Comparison of ENCODE assay signal across 30 cellular contexts in genomic region chr12:63961543-63961942, GRCh38.
"Had no signal": no experiment of that assay in that cellular context is flagged by ENCODE, and none has a peak within 500 bp of the region (broad histone marks: within the 10 kb centered on the region; RNA-seq: fewer than 3 reads in every experiment).

No MANE protein-coding gene starts in this region.

- ATAC-seq: activated CD8-positive, alpha-beta T cell treated with anti-CD3 and anti-CD28 coated beads, Interleukin-2, amount 10 ng/mL, durations not matched to agents 7 days and 5 days; activated naive CD4-positive, alpha-beta T cell treated with anti-CD3 and anti-CD28 coated beads, Interleukin-2, amount 50 U/mL, for 72 hours; body of pancreas had no signal

- H3K4me3 Mint-ChIP-seq: activated CD4-positive, alpha-beta T cell treated with anti-CD3 and anti-CD28 coated beads, Interleukin-2, amount 10 ng/mL, durations not matched to agents 24 days and 14 days; activated CD8-positive, alpha-beta T cell treated with anti-CD3 and anti-CD28 coated beads, Interleukin-2, amount 10 ng/mL, durations not matched to agents 7 days and 5 days; activated naive CD4-positive, alpha-beta T cell treated with anti-CD3 and anti-CD28 coated beads for 36 hours; activated T-cell treated with anti-CD3 and anti-CD28 coated beads, Interleukin-2, amount 50 U/mL, for 24 hours; T-helper 1 cell treated with Interleukin-12 subunit alpha and Interleukin-12 subunit beta and Interleukin-4 antibody, amounts not matched to agents 30 μg/mL and 1 μg/mL, for 36 hours; T-helper 2 cell treated with Interferon-gamma antibody and Interleukin-4, amounts not matched to agents 5 μg/mL and 100 μg/mL, for 36 hours had no signal

- H3K9ac ChIP-seq: SK-N-SH had no signal

- H3K4me1 ChIP-seq: breast epithelium had no signal

- H3K4me2 ChIP-seq: SK-N-SH had no signal

- DNase-seq: activated CD4-positive, alpha-beta T cell treated with anti-CD3 and anti-CD28 coated beads, Interleukin-2, amount 10 ng/mL, durations not matched to agents 24 days and 14 days; activated CD4-positive, alpha-beta T cell treated with anti-CD3 and anti-CD28 coated beads, Interleukin-2, amount 50 U/mL, for 4 hours; activated CD8-positive, alpha-beta T cell treated with anti-CD3 and anti-CD28 coated beads, Interleukin-2, amount 10 ng/mL, durations not matched to agents 7 days and 5 days; activated gamma-delta T cell treated with Interleukin-2 at 50 U/mL for 16 hours; activated naive CD4-positive, alpha-beta T cell treated with anti-CD3 and anti-CD28 coated beads for 36 hours; activated T-cell treated with anti-CD3 and anti-CD28 coated beads, Interleukin-2, amount 50 U/mL, for 24 hours; adrenal gland; body of pancreas; Karpas-422; NCI-H1048; NCI-H1105 treated with DMSO at 0.1 percent for 48 hours; NCI-H1436; NCI-H1694; NCI-H1930; NCI-H2081 treated with DMSO at 0.1 percent for 48 hours; NCI-H226; NCI-H446 treated with DMSO at 0.1 percent for 48 hours; NCI-H524; NCI-H69; NCI-H82; SHP77 treated with DMSO at 0.1 percent for 48 hours; SK-N-SH had no signal

- H3K36me3 ChIP-seq: adrenal gland, breast epithelium had no signal

- FAIRE-seq: astrocyte, TTC549 had no signal

- H3K4me1 Mint-ChIP-seq: activated CD4-positive, alpha-beta T cell treated with anti-CD3 and anti-CD28 coated beads, Interleukin-2, amount 10 ng/mL, durations not matched to agents 24 days and 14 days had no signal

- H3K27ac Mint-ChIP-seq: activated CD4-positive, alpha-beta T cell treated with anti-CD3 and anti-CD28 coated beads, Interleukin-2, amount 10 ng/mL, durations not matched to agents 24 days and 14 days; activated CD8-positive, alpha-beta T cell treated with anti-CD3 and anti-CD28 coated beads, Interleukin-2, amount 10 ng/mL, durations not matched to agents 7 days and 5 days; activated naive CD4-positive, alpha-beta T cell treated with anti-CD3 and anti-CD28 coated beads for 36 hours; activated naive CD4-positive, alpha-beta T cell treated with anti-CD3 and anti-CD28 coated beads, Interleukin-2, amount 50 U/mL, for 72 hours; activated T-cell treated with anti-CD3 and anti-CD28 coated beads, Interleukin-2, amount 50 U/mL, for 24 hours; activated T-helper 2 cell treated with anti-CD3 and anti-CD28 coated beads, Interferon-gamma antibody, Interleukin-2, Interleukin-4, amounts not matched to agents 10 μg/mL and 5 μg/mL and 100 μg/mL, durations not matched to agents 14 hours and 24 hours and 36 hours; T-helper 1 cell treated with Interleukin-12 subunit alpha and Interleukin-12 subunit beta and Interleukin-4 antibody, amounts not matched to agents 30 μg/mL and 1 μg/mL, for 36 hours; T-helper 2 cell treated with Interferon-gamma antibody and Interleukin-4, amounts not matched to agents 5 μg/mL and 100 μg/mL, for 36 hours had no signal

- H3K36me3 Mint-ChIP-seq: activated naive CD4-positive, alpha-beta T cell treated with anti-CD3 and anti-CD28 coated beads, Interleukin-2, amount 50 U/mL, for 72 hours had no signal

- H3K27ac ChIP-seq: adrenal gland, body of pancreas, breast epithelium, SJSA1 had no signal

- H3K4me3 ChIP-seq: adrenal gland, body of pancreas, breast epithelium, SJSA1 had no signal

- H3K27me3 ChIP-seq: adrenal gland, body of pancreas, breast epithelium, SJSA1 had no signal

- H3K9me3 ChIP-seq: adrenal gland, body of pancreas, breast epithelium, SJSA1, SK-N-SH had no signal

- H3K9me3 Mint-ChIP-seq: activated CD4-positive, alpha-beta T cell treated with anti-CD3 and anti-CD28 coated beads, Interleukin-2, amount 10 ng/mL, durations not matched to agents 24 days and 14 days; activated naive CD4-positive, alpha-beta T cell treated with anti-CD3 and anti-CD28 coated beads for 36 hours; activated naive CD4-positive, alpha-beta T cell treated with anti-CD3 and anti-CD28 coated beads, Interleukin-2, amount 50 U/mL, for 72 hours; activated T-cell treated with anti-CD3 and anti-CD28 coated beads, Interleukin-2, amount 50 U/mL, for 24 hours; activated T-helper 2 cell treated with anti-CD3 and anti-CD28 coated beads, Interferon-gamma antibody, Interleukin-2, Interleukin-4, amounts not matched to agents 10 μg/mL and 5 μg/mL and 100 μg/mL, durations not matched to agents 14 hours and 24 hours and 36 hours; T-helper 1 cell treated with Interleukin-12 subunit alpha and Interleukin-12 subunit beta and Interleukin-4 antibody, amounts not matched to agents 30 μg/mL and 1 μg/mL, for 36 hours; T-helper 2 cell treated with Interferon-gamma antibody and Interleukin-4, amounts not matched to agents 5 μg/mL and 100 μg/mL, for 36 hours had no signal
